16 cellular contexts compared by ENCODE assay signal in genomic region chr3:58022490-58022889, GRCh38. TPM values are rescaled to one million over a fixed set of nuclear protein-coding genes. Genes with fewer than 3 reads are reported as not detected.
DNase-seq lines count a peak whose midpoint lies in the region; ATAC-seq and TF ChIP-seq lines count a peak whose summit lies in the region.
"Had no signal": no experiment of that assay in that cellular context is flagged by ENCODE, and none has a peak within 500 bp of the region (broad histone marks: within the 10 kb centered on the region; RNA-seq: fewer than 3 reads in every experiment).

No MANE protein-coding gene starts in this region.

- H3K79me1 ChIP-seq in H9 (ENCODE audit: insufficient read depth, low read depth, low read length, poor library complexity, severe bottlenecking) (peaks cover 8% of the 10 kb centered on the region), mesenchymal stem cell (replicated peaks; ENCODE audit: low read length, poor library complexity, severe bottlenecking) (peaks cover 8% of the 10 kb centered on the region)

- H3K18ac ChIP-seq in H9 (ENCODE audit: insufficient read length, low read depth, low read length) (no peak overlapping the region), mesenchymal stem cell (ENCODE audit: low read depth in 1 of 2, low read length in 2 of 2) (no peak overlapping the region)

- H3K27ac Mint-ChIP-seq in H9: peak overlapping the region in 2 of 3 experiments; percentile 68 to 97; a peak in 3 of 7 replicates
- H3K27ac Mint-ChIP-seq: neural progenitor cell had no signal

- H3K27me3 ChIP-seq in H9 (ENCODE audit: insufficient read depth, low read length) (no peaks in the 10 kb centered on the region), body of pancreas (no peaks in the 10 kb centered on the region), mesenchymal stem cell (ENCODE audit: control insufficient read depth in 1 of 2, insufficient read depth in 1 of 2, low read length in 2 of 2) (no peaks in the 10 kb centered on the region)
- H3K27me3 ChIP-seq: BE2C, neural progenitor cell had no signal

- no peak overlapping the region for H2BK20ac ChIP-seq in H9 (ENCODE audit: low read depth, low read length, poor library complexity, severe bottlenecking)

- peaks cover 0 to 2% (median 0%) of the 10 kb centered on the region in 3 experiments; a peak in 2 of 7 replicates for H3K36me3 Mint-ChIP-seq in H9 (ENCODE audit: insufficient read depth in 1 of 3, low read depth in 3 of 3)
- H3K36me3 Mint-ChIP-seq: neural progenitor cell; stimulated activated naive B cell treated with anti-CD40 and anti-IgM and Interleukin-4, amounts not matched to agents 10 μg/mL and 1 μg/mL and 100 μg/mL, for 72 hours had no signal

- H2AK5ac ChIP-seq in H9 (ENCODE audit: insufficient read length, low read length) (no peak overlapping the region), mesenchymal stem cell (ENCODE audit: low read length, severe bottlenecking) (no peak overlapping the region)

- H3T11ph ChIP-seq in H9 (ENCODE audit: low read length): no peak overlapping the region

- H3K9ac ChIP-seq in H9 (ENCODE audit: extremely low read depth, insufficient read length, low read length) (no peak overlapping the region), mesenchymal stem cell (ENCODE audit: low read length) (no peak overlapping the region)
- H3K9ac ChIP-seq: neural progenitor cell had no signal

- H3K23ac ChIP-seq in H9 (ENCODE audit: insufficient read length, low read depth, low read length) (no peak overlapping the region), mesenchymal stem cell (ENCODE audit: low read length in 2 of 2) (no peak overlapping the region)

- H3K27me3 Mint-ChIP-seq in H9 (ENCODE audit: low read depth): no peaks in the 10 kb centered on the region; the same call in 1 of the 2 replicates
- H3K27me3 Mint-ChIP-seq: stimulated activated naive B cell treated with anti-CD40 and anti-IgM and Interleukin-4, amounts not matched to agents 10 μg/mL and 1 μg/mL and 100 μg/mL, for 72 hours had no signal

- H2AFZ ChIP-seq in H9 (ENCODE audit: low read length) (no peak overlapping the region), mesenchymal stem cell (ENCODE audit: low read depth, low read length) (no peak overlapping the region)
- H2AFZ ChIP-seq: neural progenitor cell had no signal

- H3K9me3 Mint-ChIP-seq in H9: no peaks in the 10 kb centered on the region; a peak in 1 of 5 replicates
- H3K9me3 Mint-ChIP-seq: neural progenitor cell; stimulated activated naive B cell treated with anti-CD40 and anti-IgM and Interleukin-4, amounts not matched to agents 10 μg/mL and 1 μg/mL and 100 μg/mL, for 72 hours; T-helper 1 cell treated with Interleukin-12 subunit alpha and Interleukin-12 subunit beta and Interleukin-4 antibody, amounts not matched to agents 30 μg/mL and 1 μg/mL, for 36 hours had no signal

- DNase-seq in AG10803 (ENCODE audit: low read depth) (peak; percentile 44), H9 (no peak), body of pancreas (no peak), mesenchymal stem cell (peak; percentile 34), left ventricle myocardium superior (no peak), amygdala (lab: John Stamatoyannopoulos, UW) (no peak), HK-2 (ENCODE audit: unreplicated experiment) (no peak)
- DNase-seq: activated CD4-positive, alpha-beta T cell treated with anti-CD3 and anti-CD28 coated beads, Interleukin-2, amount 50 U/mL, for 1 hour; activated gamma-delta T cell treated with Interleukin-2 at 50 U/mL for 16 hours; BE2C; DMS153; NCI-H2029 treated with DMSO at 0.1 percent for 48 hours; stimulated activated naive B cell treated with anti-CD40 and anti-IgM and Interleukin-4, amounts not matched to agents 10 μg/mL and 1 μg/mL and 100 μg/mL, for 72 hours had no signal

- no peak overlapping the region for H4K5ac ChIP-seq in H9 (ENCODE audit: insufficient read length, low read depth, low read length)

- no peak overlapping the region for H3K56ac ChIP-seq in H9 (ENCODE audit: insufficient read length, low read depth, low read length)

- H3K4me1 Mint-ChIP-seq in H9: peaks cover 70 to 76% of the 10 kb centered on the region in 2 experiments

- no peak overlapping the region for H3K14ac ChIP-seq in H9 (ENCODE audit: insufficient read depth, low read length)
- no peak overlapping the region for H3K14ac ChIP-seq in mesenchymal stem cell (ENCODE audit: low read length in 2 of 2)

- intact Hi-C loops in body of pancreas (cut with DNase I): no loop called here
- intact Hi-C loops in left ventricle myocardium superior (cut with micrococcal nuclease): no loop called here

- TF ChIP-seq POLR2A in body of pancreas (IDR thresholded peaks at IDR 0.05): no peak

- H3K27ac ChIP-seq in H9 (ENCODE audit: insufficient read length, low read depth, low read length) (no peak overlapping the region), body of pancreas (peak overlapping the region in 3 of 4 donors; percentile 75 to 80 (median 80)), mesenchymal stem cell (ENCODE audit: low read length, poor library complexity, severe bottlenecking) (no peak overlapping the region)
- H3K27ac ChIP-seq: neural progenitor cell had no signal

- H3K9me3 ChIP-seq in H9 (ENCODE audit: control insufficient read depth, low read depth, low read length) (no peaks in the 10 kb centered on the region), body of pancreas (no peaks in the 10 kb centered on the region), mesenchymal stem cell (ENCODE audit: control insufficient read depth, low read length) (no peaks in the 10 kb centered on the region)
- H3K9me3 ChIP-seq: BE2C had no signal

- H4K20me1 ChIP-seq in H9 (ENCODE audit: control insufficient read depth, insufficient read depth, insufficient read length): no peaks in the 10 kb centered on the region

- no peak for TF ChIP-seq CTCF in AG10803 (conservative IDR thresholded peaks at IDR 0.05; ENCODE audit: low read length)
- no peak for TF ChIP-seq CTCF in H9 (conservative IDR thresholded peaks at IDR 0.05)
- TF ChIP-seq CTCF in body of pancreas (IDR thresholded peaks at IDR 0.05): no peak

- WGBS in H9 (ENCODE audit: extremely low coverage, insufficient read length, low lambda C conversion rate): no CpG with 5 or more reads among the region's 3 CpGs
- WGBS in body of pancreas, 2 donors: 89 to 95% methylated on average over 3 of the region's 3 CpGs
- 100% methylated on average over 1 of the region's 3 CpGs for WGBS in mesenchymal stem cell

- ATAC-seq in body of pancreas (no peak), left ventricle myocardium superior (no peak), GM18858 (IDR thresholded peaks at IDR 0.05; ENCODE audit: unreplicated experiment) (no peak)
- ATAC-seq: stimulated activated naive B cell treated with anti-CD40 and anti-IgM and Interleukin-4, amounts not matched to agents 10 μg/mL and 1 μg/mL and 100 μg/mL, for 72 hours had no signal

- H4K8ac ChIP-seq in H9 (replicated peaks; ENCODE audit: insufficient read length, low read depth, low read length) (no peak overlapping the region), mesenchymal stem cell (ENCODE audit: low read length) (no peak overlapping the region)

- H2BK120ac ChIP-seq in H9 (ENCODE audit: low read depth, low read length, poor library complexity, severe bottlenecking) (no peak overlapping the region), mesenchymal stem cell (ENCODE audit: low read depth, low read length) (no peak overlapping the region)

- no peaks in the 10 kb centered on the region for H3K36me3 ChIP-seq in body of pancreas (replicated peaks in 1 of 2; ENCODE audit: insufficient read depth in 1 of 2, low read depth in 2 of 2)
- H3K36me3 ChIP-seq in mesenchymal stem cell (ENCODE audit: control insufficient read depth in 1 of 2, insufficient read depth in 2 of 2, low read depth in 1 of 2, low read length in 2 of 2): no peaks in the 10 kb centered on the region
- H3K36me3 ChIP-seq: BE2C, neural progenitor cell had no signal

- H4K91ac ChIP-seq in H9 (ENCODE audit: insufficient read length, low read depth, low read length) (no peak overlapping the region), mesenchymal stem cell (ENCODE audit: low read length) (no peak overlapping the region)

- no peak overlapping the region for H2BK5ac ChIP-seq in H9 (ENCODE audit: insufficient read length, low read length)
- H2BK5ac ChIP-seq in mesenchymal stem cell (ENCODE audit: low read depth, low read length, poor library complexity, severe bottlenecking): no peak overlapping the region

- H3K4me3 ChIP-seq in AG10803 (ENCODE audit: low read length): no peak overlapping the region
- no peak overlapping the region for H3K4me3 ChIP-seq in body of pancreas
- H3K4me3 ChIP-seq in mesenchymal stem cell (ENCODE audit: insufficient read depth in 1 of 2, low read depth in 1 of 2, low read length in 2 of 2): no peak overlapping the region
- H3K4me3 ChIP-seq: neural progenitor cell had no signal

- H3K4ac ChIP-seq in H9 (ENCODE audit: low read depth, low read length) (no peak overlapping the region), mesenchymal stem cell (ENCODE audit: low read depth in 1 of 2, low read length in 2 of 2) (no peak overlapping the region)

- H3K4me2 ChIP-seq in H9 (ENCODE audit: insufficient read depth, insufficient read length, low read length): no peak overlapping the region
- no peak overlapping the region for H3K4me2 ChIP-seq in mesenchymal stem cell (ENCODE audit: low read length, poor library complexity, severe bottlenecking)
- H3K4me2 ChIP-seq: neural progenitor cell had no signal

- no peak overlapping the region for H3K4me3 Mint-ChIP-seq in H9
- H3K4me3 Mint-ChIP-seq: neural progenitor cell; stimulated activated naive B cell treated with anti-CD40 and anti-IgM and Interleukin-4, amounts not matched to agents 10 μg/mL and 1 μg/mL and 100 μg/mL, for 72 hours; T-helper 1 cell treated with Interleukin-12 subunit alpha and Interleukin-12 subunit beta and Interleukin-4 antibody, amounts not matched to agents 30 μg/mL and 1 μg/mL, for 36 hours had no signal

- H2BK15ac ChIP-seq in H9 (ENCODE audit: low read depth, low read length) (no peak overlapping the region), mesenchymal stem cell (ENCODE audit: low read depth, poor library complexity, severe bottlenecking) (no peak overlapping the region)

- no peak overlapping the region for H2BK12ac ChIP-seq in H9 (ENCODE audit: insufficient read length, low read depth, low read length)
- no peak overlapping the region for H2BK12ac ChIP-seq in mesenchymal stem cell (ENCODE audit: low read length in 2 of 2)

- peaks cover 25% of the 10 kb centered on the region; the same call in 1 of the 2 replicates for H3K79me2 ChIP-seq in H9 (ENCODE audit: insufficient read depth, low read length)

- H3K23me2 ChIP-seq in H9 (ENCODE audit: insufficient read length, low read depth, low read length, poor library complexity, severe bottlenecking): no peaks in the 10 kb centered on the region

- H3K4me1 ChIP-seq in H9 (ENCODE audit: insufficient read depth, low read length) (peaks cover 38% of the 10 kb centered on the region; the same call in 1 of the 2 replicates), body of pancreas (peaks cover 94% of the 10 kb centered on the region), mesenchymal stem cell (ENCODE audit: control insufficient read depth, insufficient read depth, low read depth, low read length) (peaks cover 38% of the 10 kb centered on the region)
- H3K4me1 ChIP-seq: BE2C had no signal

RNA-seq across cellular contexts. Expression of gene FLNB, which starts 14.3 kb away (rescaled TPM):
- 75.8 and 83.4 TPM in 2 replicates for total RNA-seq in H9 (2021)
- 100 to 1,000 TPM; 104 to 121 TPM for total RNA-seq in body of pancreas
- 55.8 TPM for polyA plus RNA-seq in mesenchymal stem cell (2013, experiment 1 of 2)
- 47.9 TPM for polyA plus RNA-seq in mesenchymal stem cell (2013, experiment 2 of 2)
- total RNA-seq in left ventricle myocardium superior: 33.7 TPM

Comparison
In these comparisons a context has a peak if more than half of its experiments do, and no peak if none do; other contexts are left out.
1. DNase-seq: peak in AG10803 (single experiment) and mesenchymal stem cell (single experiment); none in H9 (single experiment), body of pancreas (0 of 4), left ventricle myocardium superior (single experiment), amygdala (0 of 56) and HK-2 (single experiment).
2. H3K27ac ChIP-seq: peak in body of pancreas (3 of 4); none in H9 (single experiment) and mesenchymal stem cell (single experiment).